ENCODE assay signal across 1 cellular context in the genomic region with DNA sequence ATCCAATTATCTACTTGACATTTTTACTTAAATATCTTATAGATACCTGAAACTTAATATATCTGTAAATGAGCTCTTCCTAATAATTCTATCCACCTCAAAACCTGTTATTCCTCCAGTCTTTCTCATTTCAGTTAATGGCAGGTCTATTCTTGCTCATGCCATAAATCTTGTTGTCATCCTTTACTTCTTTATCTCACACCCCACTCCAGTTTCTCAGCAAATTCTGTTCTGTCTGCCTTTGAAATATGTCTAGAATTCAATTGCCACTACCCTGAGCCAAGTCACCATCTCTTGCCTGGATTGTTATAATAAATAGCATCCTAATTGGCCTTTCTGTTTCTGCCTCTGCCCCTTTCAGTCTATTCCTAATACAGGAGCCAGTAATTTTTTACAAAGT.
A peak's percentile ranks its signal among the peaks of the same experiment; 100 is the strongest.
TF ChIP-seq lines count a peak whose summit lies in the region.

No MANE protein-coding gene starts in this region.

TF ChIP-seq in K562, 482 proteins besides CTCF, POLR2A, EP300 and RAD21 (continued from another document and continues in another):
- TF ChIP-seq, protein P1, sequence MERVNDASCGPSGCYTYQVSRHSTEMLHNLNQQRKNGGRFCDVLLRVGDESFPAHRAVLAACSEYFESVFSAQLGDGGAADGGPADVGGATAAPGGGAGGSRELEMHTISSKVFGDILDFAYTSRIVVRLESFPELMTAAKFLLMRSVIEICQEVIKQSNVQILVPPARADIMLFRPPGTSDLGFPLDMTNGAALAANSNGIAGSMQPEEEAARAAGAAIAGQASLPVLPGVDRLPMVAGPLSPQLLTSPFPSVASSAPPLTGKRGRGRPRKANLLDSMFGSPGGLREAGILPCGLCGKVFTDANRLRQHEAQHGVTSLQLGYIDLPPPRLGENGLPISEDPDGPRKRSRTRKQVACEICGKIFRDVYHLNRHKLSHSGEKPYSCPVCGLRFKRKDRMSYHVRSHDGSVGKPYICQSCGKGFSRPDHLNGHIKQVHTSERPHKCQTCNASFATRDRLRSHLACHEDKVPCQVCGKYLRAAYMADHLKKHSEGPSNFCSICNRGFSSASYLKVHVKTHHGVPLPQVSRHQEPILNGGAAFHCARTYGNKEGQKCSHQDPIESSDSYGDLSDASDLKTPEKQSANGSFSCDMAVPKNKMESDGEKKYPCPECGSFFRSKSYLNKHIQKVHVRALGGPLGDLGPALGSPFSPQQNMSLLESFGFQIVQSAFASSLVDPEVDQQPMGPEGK (CRISPR knock-in tag; IDR thresholded peaks at IDR 0.05; ENCODE audit: borderline replicate concordance), result no peak
- TF ChIP-seq SMARCE1 (IDR thresholded peaks at IDR 0.05), result no peak
- TF ChIP-seq SIRT6 (IDR thresholded peaks at IDR 0.05; ENCODE audit: low read depth, low read length), result no peak
- TF ChIP-seq, protein P2, sequence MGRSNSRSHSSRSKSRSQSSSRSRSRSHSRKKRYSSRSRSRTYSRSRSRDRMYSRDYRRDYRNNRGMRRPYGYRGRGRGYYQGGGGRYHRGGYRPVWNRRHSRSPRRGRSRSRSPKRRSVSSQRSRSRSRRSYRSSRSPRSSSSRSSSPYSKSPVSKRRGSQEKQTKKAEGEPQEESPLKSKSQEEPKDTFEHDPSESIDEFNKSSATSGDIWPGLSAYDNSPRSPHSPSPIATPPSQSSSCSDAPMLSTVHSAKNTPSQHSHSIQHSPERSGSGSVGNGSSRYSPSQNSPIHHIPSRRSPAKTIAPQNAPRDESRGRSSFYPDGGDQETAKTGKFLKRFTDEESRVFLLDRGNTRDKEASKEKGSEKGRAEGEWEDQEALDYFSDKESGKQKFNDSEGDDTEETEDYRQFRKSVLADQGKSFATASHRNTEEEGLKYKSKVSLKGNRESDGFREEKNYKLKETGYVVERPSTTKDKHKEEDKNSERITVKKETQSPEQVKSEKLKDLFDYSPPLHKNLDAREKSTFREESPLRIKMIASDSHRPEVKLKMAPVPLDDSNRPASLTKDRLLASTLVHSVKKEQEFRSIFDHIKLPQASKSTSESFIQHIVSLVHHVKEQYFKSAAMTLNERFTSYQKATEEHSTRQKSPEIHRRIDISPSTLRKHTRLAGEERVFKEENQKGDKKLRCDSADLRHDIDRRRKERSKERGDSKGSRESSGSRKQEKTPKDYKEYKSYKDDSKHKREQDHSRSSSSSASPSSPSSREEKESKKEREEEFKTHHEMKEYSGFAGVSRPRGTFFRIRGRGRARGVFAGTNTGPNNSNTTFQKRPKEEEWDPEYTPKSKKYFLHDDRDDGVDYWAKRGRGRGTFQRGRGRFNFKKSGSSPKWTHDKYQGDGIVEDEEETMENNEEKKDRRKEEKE (IDR thresholded peaks at IDR 0.05; ENCODE audit: borderline replicate concordance in 1 of 2, control insufficient read depth in 1 of 2, low read depth in 2 of 2, low read length in 1 of 2), result no peak
- TF ChIP-seq ZNF124 (CRISPR knock-in tag; IDR thresholded peaks at IDR 0.05), result no peak
- TF ChIP-seq GTF2E2 (tag; IDR thresholded peaks at IDR 0.05), result no peak
- no peak for TF ChIP-seq CHD1 (IDR thresholded peaks at IDR 0.05; ENCODE audit: low read length)
- no peak for TF ChIP-seq ZNF316 (IDR thresholded peaks at IDR 0.05)
- TF ChIP-seq ZNF445 (CRISPR knock-in tag; IDR thresholded peaks at IDR 0.05; ENCODE audit: low read depth), result no peak
- peak; percentile 69 for TF ChIP-seq TCF3 (CRISPR knock-in tag; IDR thresholded peaks at IDR 0.05)
- TF ChIP-seq BRD9 (IDR thresholded peaks at IDR 0.05; ENCODE audit: low read depth, partially characterized antibody), result no peak
- TF ChIP-seq, protein P3, sequence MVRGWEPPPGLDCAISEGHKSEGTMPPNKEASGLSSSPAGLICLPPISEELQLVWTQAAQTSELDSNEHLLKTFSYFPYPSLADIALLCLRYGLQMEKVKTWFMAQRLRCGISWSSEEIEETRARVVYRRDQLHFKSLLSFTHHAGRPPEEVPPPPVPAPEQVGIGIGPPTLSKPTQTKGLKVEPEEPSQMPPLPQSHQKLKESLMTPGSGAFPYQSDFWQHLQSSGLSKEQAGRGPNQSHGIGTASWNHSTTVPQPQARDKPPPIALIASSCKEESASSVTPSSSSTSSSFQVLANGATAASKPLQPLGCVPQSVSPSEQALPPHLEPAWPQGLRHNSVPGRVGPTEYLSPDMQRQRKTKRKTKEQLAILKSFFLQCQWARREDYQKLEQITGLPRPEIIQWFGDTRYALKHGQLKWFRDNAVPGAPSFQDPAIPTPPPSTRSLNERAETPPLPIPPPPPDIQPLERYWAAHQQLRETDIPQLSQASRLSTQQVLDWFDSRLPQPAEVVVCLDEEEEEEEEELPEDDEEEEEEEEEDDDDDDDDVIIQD (CRISPR knock-in tag; IDR thresholded peaks at IDR 0.05), result no peak
- TF ChIP-seq MECOM (CRISPR knock-in tag; IDR thresholded peaks at IDR 0.05), result peak; percentile 80
- no peak for TF ChIP-seq SAFB2 (IDR thresholded peaks at IDR 0.05; ENCODE audit: borderline replicate concordance, low read depth, low read length, severe bottlenecking)
- TF ChIP-seq DACH1 (IDR thresholded peaks at IDR 0.05; ENCODE audit: partially characterized antibody), result no peak
- TF ChIP-seq CBX1 (IDR thresholded peaks at IDR 0.05; ENCODE audit: low read depth), result no peak
- TF ChIP-seq ZEB2 (IDR thresholded peaks at IDR 0.05), result peak; percentile 54; the same call in 1 of the 2 replicates
- TF ChIP-seq ZNF311 (CRISPR knock-in tag; IDR thresholded peaks at IDR 0.05), result no peak
- no peak for TF ChIP-seq CEBPB (tag; IDR thresholded peaks at IDR 0.05)
- TF ChIP-seq, protein P4, sequence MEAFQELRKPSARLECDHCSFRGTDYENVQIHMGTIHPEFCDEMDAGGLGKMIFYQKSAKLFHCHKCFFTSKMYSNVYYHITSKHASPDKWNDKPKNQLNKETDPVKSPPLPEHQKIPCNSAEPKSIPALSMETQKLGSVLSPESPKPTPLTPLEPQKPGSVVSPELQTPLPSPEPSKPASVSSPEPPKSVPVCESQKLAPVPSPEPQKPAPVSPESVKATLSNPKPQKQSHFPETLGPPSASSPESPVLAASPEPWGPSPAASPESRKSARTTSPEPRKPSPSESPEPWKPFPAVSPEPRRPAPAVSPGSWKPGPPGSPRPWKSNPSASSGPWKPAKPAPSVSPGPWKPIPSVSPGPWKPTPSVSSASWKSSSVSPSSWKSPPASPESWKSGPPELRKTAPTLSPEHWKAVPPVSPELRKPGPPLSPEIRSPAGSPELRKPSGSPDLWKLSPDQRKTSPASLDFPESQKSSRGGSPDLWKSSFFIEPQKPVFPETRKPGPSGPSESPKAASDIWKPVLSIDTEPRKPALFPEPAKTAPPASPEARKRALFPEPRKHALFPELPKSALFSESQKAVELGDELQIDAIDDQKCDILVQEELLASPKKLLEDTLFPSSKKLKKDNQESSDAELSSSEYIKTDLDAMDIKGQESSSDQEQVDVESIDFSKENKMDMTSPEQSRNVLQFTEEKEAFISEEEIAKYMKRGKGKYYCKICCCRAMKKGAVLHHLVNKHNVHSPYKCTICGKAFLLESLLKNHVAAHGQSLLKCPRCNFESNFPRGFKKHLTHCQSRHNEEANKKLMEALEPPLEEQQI (IDR thresholded peaks at IDR 0.05), result no peak
- no peak for TF ChIP-seq NCOA4 (IDR thresholded peaks at IDR 0.05; ENCODE audit: partially characterized antibody)
- TF ChIP-seq LEF1 (IDR thresholded peaks at IDR 0.05), result peak; percentile 77; the same call in 1 of the 2 replicates
- no peak for TF ChIP-seq TOE1 (IDR thresholded peaks at IDR 0.05; ENCODE audit: borderline replicate concordance)
- TF ChIP-seq TOE1 (CRISPR knock-in tag; IDR thresholded peaks at IDR 0.05; ENCODE audit: borderline replicate concordance, low read depth), result no peak
- no peak for TF ChIP-seq NRF1 (conservative IDR thresholded peaks at IDR 0.05 in 1 of 2, IDR thresholded peaks at IDR 0.05 in 1 of 2)
- TF ChIP-seq ZFPM2 (CRISPR knock-in tag; IDR thresholded peaks at IDR 0.05), result no peak
- peak; percentile 52 for TF ChIP-seq TAL1 (IDR thresholded peaks at IDR 0.05)
- TF ChIP-seq SNIP1 (IDR thresholded peaks at IDR 0.05; ENCODE audit: low read depth), result no peak
- TF ChIP-seq ZNF589 (CRISPR knock-in tag; IDR thresholded peaks at IDR 0.05; ENCODE audit: low read depth), result no peak
- TF ChIP-seq PHF20 (IDR thresholded peaks at IDR 0.05; ENCODE audit: partially characterized antibody), result no peak
- TF ChIP-seq FOSL1 (tag; conservative IDR thresholded peaks at IDR 0.05), result no peak
- TF ChIP-seq HCFC1 (IDR thresholded peaks at IDR 0.05; ENCODE audit: low read depth, low read length), result no peak
- no peak for TF ChIP-seq RBBP5 (IDR thresholded peaks at IDR 0.05; ENCODE audit: borderline replicate concordance, insufficient read depth, low read length, poor library complexity, severe bottlenecking)
- TF ChIP-seq, protein P5, sequence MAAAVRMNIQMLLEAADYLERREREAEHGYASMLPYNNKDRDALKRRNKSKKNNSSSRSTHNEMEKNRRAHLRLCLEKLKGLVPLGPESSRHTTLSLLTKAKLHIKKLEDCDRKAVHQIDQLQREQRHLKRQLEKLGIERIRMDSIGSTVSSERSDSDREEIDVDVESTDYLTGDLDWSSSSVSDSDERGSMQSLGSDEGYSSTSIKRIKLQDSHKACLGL (CRISPR knock-in tag; IDR thresholded peaks at IDR 0.05; ENCODE audit: borderline replicate concordance, poor library complexity, severe bottlenecking), result no peak
- no peak for TF ChIP-seq STAT5B (CRISPR knock-in tag; IDR thresholded peaks at IDR 0.05)
- no peak for TF ChIP-seq RFX1 (IDR thresholded peaks at IDR 0.05)
- no peak for TF ChIP-seq SAP30 (IDR thresholded peaks at IDR 0.05; ENCODE audit: borderline replicate concordance, insufficient read depth, low read depth, low read length, poor library complexity, severe bottlenecking)
- TF ChIP-seq ATF7 (IDR thresholded peaks at IDR 0.05), result no peak
- TF ChIP-seq TRIM28 (IDR thresholded peaks at IDR 0.05), result 0 out of 2 replicates have a peak, but pooled peaks have one; percentile 31
- no peak for TF ChIP-seq ZNF121 (CRISPR knock-in tag; conservative IDR thresholded peaks at IDR 0.05)
- TF ChIP-seq, protein P6, sequence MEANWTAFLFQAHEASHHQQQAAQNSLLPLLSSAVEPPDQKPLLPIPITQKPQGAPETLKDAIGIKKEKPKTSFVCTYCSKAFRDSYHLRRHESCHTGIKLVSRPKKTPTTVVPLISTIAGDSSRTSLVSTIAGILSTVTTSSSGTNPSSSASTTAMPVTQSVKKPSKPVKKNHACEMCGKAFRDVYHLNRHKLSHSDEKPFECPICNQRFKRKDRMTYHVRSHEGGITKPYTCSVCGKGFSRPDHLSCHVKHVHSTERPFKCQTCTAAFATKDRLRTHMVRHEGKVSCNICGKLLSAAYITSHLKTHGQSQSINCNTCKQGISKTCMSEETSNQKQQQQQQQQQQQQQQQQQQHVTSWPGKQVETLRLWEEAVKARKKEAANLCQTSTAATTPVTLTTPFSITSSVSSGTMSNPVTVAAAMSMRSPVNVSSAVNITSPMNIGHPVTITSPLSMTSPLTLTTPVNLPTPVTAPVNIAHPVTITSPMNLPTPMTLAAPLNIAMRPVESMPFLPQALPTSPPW (CRISPR knock-in tag; IDR thresholded peaks at IDR 0.05), result no peak
- TF ChIP-seq SIN3B (IDR thresholded peaks at IDR 0.05; ENCODE audit: low read depth), result no peak
- no peak for TF ChIP-seq HNRNPK (IDR thresholded peaks at IDR 0.05; ENCODE audit: low read depth, low read length, poor library complexity, severe bottlenecking)
- 0 out of 2 replicates have a peak, but pooled peaks have one; percentile 20 for TF ChIP-seq STAT5A (IDR thresholded peaks at IDR 0.05; ENCODE audit: borderline replicate concordance, low read length)
- TF ChIP-seq, protein P7, sequence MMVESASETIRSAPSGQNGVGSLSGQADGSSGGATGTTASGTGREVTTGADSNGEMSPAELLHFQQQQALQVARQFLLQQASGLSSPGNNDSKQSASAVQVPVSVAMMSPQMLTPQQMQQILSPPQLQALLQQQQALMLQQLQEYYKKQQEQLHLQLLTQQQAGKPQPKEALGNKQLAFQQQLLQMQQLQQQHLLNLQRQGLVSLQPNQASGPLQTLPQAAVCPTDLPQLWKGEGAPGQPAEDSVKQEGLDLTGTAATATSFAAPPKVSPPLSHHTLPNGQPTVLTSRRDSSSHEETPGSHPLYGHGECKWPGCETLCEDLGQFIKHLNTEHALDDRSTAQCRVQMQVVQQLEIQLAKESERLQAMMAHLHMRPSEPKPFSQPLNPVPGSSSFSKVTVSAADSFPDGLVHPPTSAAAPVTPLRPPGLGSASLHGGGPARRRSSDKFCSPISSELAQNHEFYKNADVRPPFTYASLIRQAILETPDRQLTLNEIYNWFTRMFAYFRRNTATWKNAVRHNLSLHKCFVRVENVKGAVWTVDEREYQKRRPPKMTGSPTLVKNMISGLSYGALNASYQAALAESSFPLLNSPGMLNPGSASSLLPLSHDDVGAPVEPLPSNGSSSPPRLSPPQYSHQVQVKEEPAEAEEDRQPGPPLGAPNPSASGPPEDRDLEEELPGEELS (CRISPR knock-in tag; IDR thresholded peaks at IDR 0.05; ENCODE audit: borderline replicate concordance), result no peak
- TF ChIP-seq ZNF224 (CRISPR knock-in tag; IDR thresholded peaks at IDR 0.05), result no peak
- TF ChIP-seq GATAD2A (IDR thresholded peaks at IDR 0.05), result no peak
- TF ChIP-seq SAFB (IDR thresholded peaks at IDR 0.05; ENCODE audit: borderline replicate concordance, low read depth, low read length), result no peak
- no peak for TF ChIP-seq LARP7 (IDR thresholded peaks at IDR 0.05)
- TF ChIP-seq, protein P8, sequence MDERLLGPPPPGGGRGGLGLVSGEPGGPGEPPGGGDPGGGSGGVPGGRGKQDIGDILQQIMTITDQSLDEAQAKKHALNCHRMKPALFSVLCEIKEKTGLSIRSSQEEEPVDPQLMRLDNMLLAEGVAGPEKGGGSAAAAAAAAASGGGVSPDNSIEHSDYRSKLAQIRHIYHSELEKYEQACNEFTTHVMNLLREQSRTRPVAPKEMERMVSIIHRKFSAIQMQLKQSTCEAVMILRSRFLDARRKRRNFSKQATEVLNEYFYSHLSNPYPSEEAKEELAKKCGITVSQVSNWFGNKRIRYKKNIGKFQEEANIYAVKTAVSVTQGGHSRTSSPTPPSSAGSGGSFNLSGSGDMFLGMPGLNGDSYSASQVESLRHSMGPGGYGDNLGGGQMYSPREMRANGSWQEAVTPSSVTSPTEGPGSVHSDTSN (CRISPR knock-in tag; IDR thresholded peaks at IDR 0.05; ENCODE audit: low read depth), result 0 out of 2 replicates have a peak, but pooled peaks have one; percentile 25
- TF ChIP-seq, protein P8 (tag; conservative IDR thresholded peaks at IDR 0.05; ENCODE audit: low read depth), result peak; percentile 99
- TF ChIP-seq SMAD2 (IDR thresholded peaks at IDR 0.05; ENCODE audit: low read depth, low read length), result no peak
